Comparison of ENCODE assay signal across 8 cellular contexts in genomic region chr12:6341439-6342139, GRCh38. TPM values are rescaled to one million over a fixed set of nuclear protein-coding genes. Genes with fewer than 3 reads are reported as not detected.
A peak's percentile ranks its signal among the peaks of the same experiment; 100 is the strongest.
DNase-seq lines count a peak whose midpoint lies in the region; ATAC-seq and TF ChIP-seq lines count a peak whose summit lies in the region.

Gene TNFRSF1A (minus strand): TSS chr12:6342076. CDS start chr12:6341814, 262 bp downstream.

- TF ChIP-seq CTCF in epithelial cell of proximal tubule (conservative IDR thresholded peaks at IDR 0.05; ENCODE audit: low read depth, low read length) (no peak), suprapubic skin (IDR thresholded peaks at IDR 0.05) (no peak)

- no peak for TF ChIP-seq EP300 in suprapubic skin (IDR thresholded peaks at IDR 0.05)

- H3K4me3 Mint-ChIP-seq in activated CD4-positive, alpha-beta memory T cell treated with anti-CD3 and anti-CD28 coated beads, Interleukin-2, amount 10 ng/mL, durations not matched to agents 7 days and 5 days = no peak within 1 kb of the TSS

- WGBS in suprapubic skin = 0% methylated on average over 15 of the region's 21 CpGs

- H3K27ac ChIP-seq in suprapubic skin = peak within 1 kb of the TSS; percentile 99

- no peaks in the 10 kb centered on the region for H3K27me3 ChIP-seq in suprapubic skin

- no peaks in the 10 kb centered on the region for H3K36me3 ChIP-seq in suprapubic skin

- POLR2A ChIA-PET in activated CD4-positive, alpha-beta memory T cell treated with anti-CD3 and anti-CD28 coated beads, Interleukin-2, amount 10 ng/mL, durations not matched to agents 7 days and 5 days (lab: Charles Lee) = interaction anchor here (1.4 to 4.5 kb wide), 2 partner anchors 21 to 129 kb away, joined by 3 to 22 read pairs; partner anchors contain the start of gene VAMP1

- H3K9me3 ChIP-seq in suprapubic skin = no peaks in the 10 kb centered on the region

- peak within 1 kb of the TSS; percentile 50 for H3K27ac Mint-ChIP-seq in activated CD4-positive, alpha-beta memory T cell treated with anti-CD3 and anti-CD28 coated beads, Interleukin-2, amount 10 ng/mL, durations not matched to agents 7 days and 5 days

- no peaks in the 10 kb centered on the region for H3K9me3 Mint-ChIP-seq in activated CD4-positive, alpha-beta memory T cell treated with anti-CD3 and anti-CD28 coated beads, Interleukin-2, amount 10 ng/mL, durations not matched to agents 7 days and 5 days

- H3K4me3 ChIP-seq in epithelial cell of proximal tubule (ENCODE audit: low read depth, low read length) (peak within 1 kb of the TSS; percentile 95), suprapubic skin (peak within 1 kb of the TSS; percentile 92)

- ATAC-seq in HG03432 (IDR thresholded peaks at IDR 0.05; ENCODE audit: unreplicated experiment) = no peak

- in situ Hi-C loops in G401 (cut with HindIII; ENCODE audit: low sequenced_read_pairs) = no loop called here

- CTCF ChIA-PET in activated CD4-positive, alpha-beta memory T cell treated with anti-CD3 and anti-CD28 coated beads, Interleukin-2, amount 10 ng/mL, durations not matched to agents 7 days and 5 days (lab: Charles Lee) = interaction anchor here (1.0 kb wide), 2 partner anchors 18 to 124 kb away, joined by 3 read pairs; no protein-coding TSS in a partner anchor

- peaks cover 40% of the 10 kb centered on the region for H3K4me1 Mint-ChIP-seq in activated CD4-positive, alpha-beta memory T cell treated with anti-CD3 and anti-CD28 coated beads, Interleukin-2, amount 10 ng/mL, durations not matched to agents 7 days and 5 days

- peaks cover 3% of the 10 kb centered on the region for H3K36me3 Mint-ChIP-seq in activated CD4-positive, alpha-beta memory T cell treated with anti-CD3 and anti-CD28 coated beads, Interleukin-2, amount 10 ng/mL, durations not matched to agents 7 days and 5 days (ENCODE audit: low read depth)

- TF ChIP-seq POLR2A in suprapubic skin (IDR thresholded peaks at IDR 0.05) = peak in 1 of 2 donors; percentile 40

- H3K4me1 ChIP-seq in suprapubic skin = peaks cover 72% of the 10 kb centered on the region

- DNase-seq in G401 (ENCODE audit: low spot score) (peak; percentile 48), LoVo (ENCODE audit: low spot score) (peak; percentile 84), epithelial cell of proximal tubule (ENCODE audit: low read depth) (no peak), midbrain (lab: John Stamatoyannopoulos, UW) (peak; percentile 49), suprapubic skin (ENCODE audit: low spot score in 2 of 2) (no peak), 8988T (no peak)
- DNase-seq in activated CD4-positive, alpha-beta memory T cell treated with anti-CD3 and anti-CD28 coated beads, Interleukin-2, amount 10 ng/mL, durations not matched to agents 7 days and 5 days = peak; percentile 54

- H3K27me3 Mint-ChIP-seq in activated CD4-positive, alpha-beta memory T cell treated with anti-CD3 and anti-CD28 coated beads, Interleukin-2, amount 10 ng/mL, durations not matched to agents 7 days and 5 days = no peaks in the 10 kb centered on the region

RNA-seq across cellular contexts. Expression of gene TNFRSF1A, which starts in this region (rescaled TPM):
- 87.6 and 118 TPM in 2 replicates for total RNA-seq in G401 (2014; rRNA removed; shearing (Covaris generic))
- 10 to 100 TPM; 61.5 to 61.9 TPM for total RNA-seq in activated CD4-positive, alpha-beta memory T cell treated with anti-CD3 and anti-CD28 coated beads, Interleukin-2, amount 10 ng/mL, durations not matched to agents 7 days and 5 days
- total RNA-seq in epithelial cell of proximal tubule (163 and 186 TPM in 2 replicates), suprapubic skin (100 to 1,000 TPM; 276 to 352 (median 281) TPM)

Comparison
In these comparisons a context has a peak if more than half of its experiments do, and no peak if none do; other contexts are left out.
1. DNase-seq: peak in G401 (single experiment), LoVo (single experiment), activated CD4-positive, alpha-beta memory T cell treated with anti-CD3 and anti-CD28 coated beads, Interleukin-2, amount 10 ng/mL, durations not matched to agents 7 days and 5 days (single experiment) and midbrain (single experiment); none in epithelial cell of proximal tubule (single experiment), suprapubic skin (0 of 2) and 8988T (single experiment).